In the genomic region with DNA sequence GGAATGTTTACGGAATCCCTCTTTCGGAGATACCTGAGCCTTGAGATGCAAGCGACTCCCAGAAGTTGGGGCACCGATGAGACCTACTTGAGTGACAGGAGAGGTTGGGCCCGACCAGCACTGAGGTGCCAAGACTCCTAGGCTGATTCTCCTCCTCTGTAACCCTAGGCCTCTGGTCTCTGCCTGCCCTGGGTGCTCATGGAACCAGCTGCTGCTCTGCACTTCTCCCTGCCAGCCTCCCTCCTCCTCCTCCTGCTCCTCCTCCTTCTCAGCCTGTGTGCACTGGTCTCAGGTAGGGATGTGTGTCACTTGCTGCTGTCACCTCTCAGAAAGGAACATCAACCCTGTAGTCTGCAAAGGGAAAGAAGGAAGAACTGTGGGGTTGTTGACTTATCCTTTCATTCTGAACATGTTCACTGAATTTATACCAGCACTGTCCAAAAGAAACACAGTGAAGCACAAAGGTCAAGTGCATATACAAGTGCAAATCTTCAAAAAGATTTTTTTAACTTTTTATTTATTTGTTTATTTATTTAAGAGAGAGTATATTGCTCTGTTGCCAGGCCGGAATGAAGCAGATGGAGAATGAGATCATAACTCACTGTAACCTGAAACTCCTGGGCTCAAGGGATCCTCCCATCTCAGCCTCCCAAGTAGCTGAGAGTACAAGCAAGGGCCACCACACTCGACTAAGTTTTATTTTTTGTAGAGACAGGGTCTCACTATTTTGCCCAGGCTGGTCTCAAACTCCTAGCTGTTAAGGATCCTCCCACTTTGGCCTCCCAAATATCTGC, we compare ENCODE assay signal across 1 cellular context.
TF ChIP-seq lines count a peak whose summit lies in the region.

No MANE protein-coding gene starts in this region.

TF ChIP-seq in H1, 55 proteins besides CTCF, POLR2A, EP300 and RAD21:
- TF ChIP-seq KDM4A (IDR thresholded peaks at IDR 0.05; ENCODE audit: low read depth, low read length, severe bottlenecking): peak; percentile 29
- TF ChIP-seq, protein P1, sequence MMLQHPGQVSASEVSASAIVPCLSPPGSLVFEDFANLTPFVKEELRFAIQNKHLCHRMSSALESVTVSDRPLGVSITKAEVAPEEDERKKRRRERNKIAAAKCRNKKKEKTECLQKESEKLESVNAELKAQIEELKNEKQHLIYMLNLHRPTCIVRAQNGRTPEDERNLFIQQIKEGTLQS (IDR thresholded peaks at IDR 0.05; ENCODE audit: insufficient read depth, low read depth, low read length): no peak
